Comparison of ENCODE assay signal across 28 cellular contexts in genomic region chr2:173711816-173712215, GRCh38.
"Had no signal": no experiment of that assay in that cellular context is flagged by ENCODE, and none has a peak within 500 bp of the region (broad histone marks: within the 10 kb centered on the region; RNA-seq: fewer than 3 reads in every experiment).

No MANE protein-coding gene starts in this region.

- H3K9me3 ChIP-seq: colonic mucosa, esophagus muscularis mucosa, esophagus squamous epithelium, gastrocnemius medialis, gastroesophageal sphincter, heart left ventricle had no signal

- H3K4me2 ChIP-seq: hepatocyte had no signal

- H3K27ac ChIP-seq: colonic mucosa, coronary artery, dorsolateral prefrontal cortex, epithelial cell of prostate, esophagus muscularis mucosa, esophagus squamous epithelium, foreskin keratinocyte, gastrocnemius medialis, gastroesophageal sphincter, heart left ventricle, hepatocyte had no signal

- DNase-seq: colonic mucosa; cortex of kidney; dermis blood vessel endothelial cell; dorsolateral prefrontal cortex; effector CD4-positive, alpha-beta T cell; effector CD8-positive, alpha-beta T cell; effector memory CD4-positive, alpha-beta T cell; effector memory CD8-positive, alpha-beta T cell; endodermal cell; erythroblast; esophagus squamous epithelium; foreskin fibroblast; foreskin melanocyte; gastrocnemius medialis; glutamatergic neuron; head of caudate nucleus; heart left ventricle had no signal

- H3K36me3 ChIP-seq: colonic mucosa, esophagus muscularis mucosa, esophagus squamous epithelium, gastrocnemius medialis, gastroesophageal sphincter, heart left ventricle had no signal

- H3K27me3 ChIP-seq: colonic mucosa, esophagus muscularis mucosa, esophagus squamous epithelium, foreskin keratinocyte, gastrocnemius medialis, heart left ventricle, hepatocyte had no signal

- H3K4me1 ChIP-seq: colonic mucosa, esophagus muscularis mucosa, esophagus squamous epithelium, gastrocnemius medialis, gastroesophageal sphincter had no signal

- ATAC-seq: effector memory CD8-positive, alpha-beta T cell; esophagus mucosa; foreskin keratinocyte; gastrocnemius medialis; gastroesophageal sphincter; heart left ventricle had no signal

- H3K4me3 ChIP-seq: colonic mucosa, coronary artery, dorsolateral prefrontal cortex, esophagus muscularis mucosa, esophagus squamous epithelium, gastrocnemius medialis, gastroesophageal sphincter, heart left ventricle, hepatocyte had no signal

- H2AFZ ChIP-seq: hepatocyte had no signal

- FAIRE-seq: colon, endometrium, endothelial cell of umbilical vein, frontal cortex had no signal

- H3K79me2 ChIP-seq: hepatocyte had no signal
